In genomic region chr1:27862671-27863551, GRCh38 we compare ENCODE assay signal across 1 cellular context.
TF ChIP-seq lines count a peak whose summit lies in the region.

No MANE protein-coding gene starts in this region.

TF ChIP-seq in SK-N-SH, 30 proteins besides CTCF, POLR2A, EP300 and RAD21 (continued from another document):
- TF ChIP-seq USF2 (IDR thresholded peaks at IDR 0.05; ENCODE audit: borderline replicate concordance, low read depth, low read length) (no peak), YY1 (IDR thresholded peaks at IDR 0.05; ENCODE audit: low read depth) (no peak), RXRA (IDR thresholded peaks at IDR 0.05; ENCODE audit: borderline replicate concordance, low read depth) (no peak), ZBTB33 (IDR thresholded peaks at IDR 0.05; ENCODE audit: borderline replicate concordance, low read depth) (no peak), TCF12 (IDR thresholded peaks at IDR 0.05) (peak; percentile 42; the same call in 1 of the 2 replicates), JUND (IDR thresholded peaks at IDR 0.05) (no peak), EZH2phosphoT487 (IDR thresholded peaks at IDR 0.05; ENCODE audit: borderline replicate concordance, low read depth) (no peak), REST (IDR thresholded peaks at IDR 0.05; ENCODE audit: low read depth, low read length) (no peak), NFIC (IDR thresholded peaks at IDR 0.05; ENCODE audit: borderline replicate concordance) (no peak), TAF1 (IDR thresholded peaks at IDR 0.05; ENCODE audit: borderline replicate concordance, low read depth, low read length) (no peak), GABPA (IDR thresholded peaks at IDR 0.05; ENCODE audit: low read depth) (no peak)
